12 cellular contexts compared by ENCODE assay signal in genomic region chr15:65211157-65211982, GRCh38. TPM values are rescaled to one million over a fixed set of nuclear protein-coding genes. Genes with fewer than 3 reads are reported as not detected.
DNase-seq lines count a peak whose midpoint lies in the region; ATAC-seq and TF ChIP-seq lines count a peak whose summit lies in the region.
"Had no signal": no experiment of that assay in that cellular context is flagged by ENCODE, and none has a peak within 500 bp of the region (broad histone marks: within the 10 kb centered on the region; RNA-seq: fewer than 3 reads in every experiment).

TSS of gene CILP (minus strand) at chr15:65211473. CDS start at chr15:65209755, 1,718 bp downstream.

- H3K4me3 ChIP-seq in AG10803 (ENCODE audit: low read length) (no peak within 1 kb of the TSS), neuronal stem cell (ENCODE audit: low read length in 2 of 2) (no peak within 1 kb of the TSS)
- H3K4me3 ChIP-seq: BLaER1, SK-N-MC had no signal

- H3K4me1 ChIP-seq in neuronal stem cell (ENCODE audit: control insufficient read depth in 2 of 2, insufficient read depth in 1 of 2, low read depth in 1 of 2, low read length in 2 of 2), result peaks cover 4 to 13% of the 10 kb centered on the region in 2 donors

- no peak within 1 kb of the TSS for H2BK5ac ChIP-seq in neuronal stem cell (ENCODE audit: low read length)

- H3K79me1 ChIP-seq in neuronal stem cell (ENCODE audit: low read depth, low read length), result no peaks in the 10 kb centered on the region

- no peak within 1 kb of the TSS for H4K91ac ChIP-seq in neuronal stem cell (ENCODE audit: low read depth, low read length, poor library complexity)

- H3K23ac ChIP-seq in neuronal stem cell (ENCODE audit: low read depth, low read length, poor library complexity), result no peak within 1 kb of the TSS

- no peaks in the 10 kb centered on the region for H3K36me3 ChIP-seq in neuronal stem cell (replicated peaks in 1 of 2; ENCODE audit: control insufficient read depth in 2 of 2, insufficient read depth in 2 of 2, low read length in 2 of 2)
- H3K36me3 ChIP-seq: BLaER1 had no signal

- no peak for TF ChIP-seq POLR2A in GM18505 (IDR thresholded peaks at IDR 0.05; ENCODE audit: borderline replicate concordance, extremely low read depth, insufficient read depth, insufficient read length)

- no CpG with 5 or more reads among the region's 8 CpGs for WGBS in neuronal stem cell (ENCODE audit: extremely low coverage in 2 of 2, insufficient read length in 2 of 2, insufficient replicate concordance in 1 of 2), 2 donors

- no peak within 1 kb of the TSS for H3K4me3 Mint-ChIP-seq in activated CD4-positive, alpha-beta T cell treated with anti-CD3 and anti-CD28 coated beads, Interleukin-2, amount 10 ng/mL, durations not matched to agents 24 days and 14 days
- H3K4me3 Mint-ChIP-seq: activated T-cell treated with anti-CD3 and anti-CD28 coated beads, Interleukin-2, amount 50 U/mL, for 4 hours; naive thymus-derived CD8-positive, alpha-beta T cell had no signal

- peaks cover 4% of the 10 kb centered on the region for H3K4me1 Mint-ChIP-seq in activated CD4-positive, alpha-beta T cell treated with anti-CD3 and anti-CD28 coated beads, Interleukin-2, amount 10 ng/mL, durations not matched to agents 24 days and 14 days

- H3K4me2 ChIP-seq in neuronal stem cell (ENCODE audit: insufficient read depth, low read length, poor library complexity, severe bottlenecking), result no peak within 1 kb of the TSS
- H3K4me2 ChIP-seq: BLaER1 had no signal

- peak within 1 kb of the TSS; percentile 72 for H3K18ac ChIP-seq in neuronal stem cell (ENCODE audit: low read length)

- no peak within 1 kb of the TSS for H3K27ac Mint-ChIP-seq in activated CD4-positive, alpha-beta T cell treated with anti-CD3 and anti-CD28 coated beads, Interleukin-2, amount 10 ng/mL, durations not matched to agents 24 days and 14 days

- peak within 1 kb of the TSS; percentile 71 for H2BK15ac ChIP-seq in neuronal stem cell (ENCODE audit: low read length)

- H3K36me3 Mint-ChIP-seq in activated CD4-positive, alpha-beta T cell treated with anti-CD3 and anti-CD28 coated beads, Interleukin-2, amount 10 ng/mL, durations not matched to agents 24 days and 14 days (ENCODE audit: low read depth), result no peaks in the 10 kb centered on the region
- H3K36me3 Mint-ChIP-seq: naive thymus-derived CD8-positive, alpha-beta T cell had no signal

- H3K27me3 ChIP-seq in neuronal stem cell (ENCODE audit: control insufficient read depth in 3 of 3, insufficient read depth in 3 of 3, low read depth in 1 of 3, low read length in 3 of 3), result peaks cover 0 to 17% (median 0%) of the 10 kb centered on the region in 3 experiments
- H3K27me3 ChIP-seq: BLaER1 had no signal

- intact Hi-C loops in activated CD4-positive, alpha-beta T cell treated with anti-CD3 and anti-CD28 coated beads, Interleukin-2, amount 10 ng/mL, durations not matched to agents 24 days and 14 days (cut with micrococcal nuclease), result no loop called here

- H2AFZ ChIP-seq in neuronal stem cell (ENCODE audit: low read length), result peak within 1 kb of the TSS; percentile 30

- peak within 1 kb of the TSS; percentile 53 for H2AK5ac ChIP-seq in neuronal stem cell (ENCODE audit: low read depth, low read length)

- no peak within 1 kb of the TSS for H3K27ac ChIP-seq in neuronal stem cell (replicated peaks; ENCODE audit: low read length)
- H3K27ac ChIP-seq: BLaER1, SK-N-MC had no signal

- H3K14ac ChIP-seq in neuronal stem cell (ENCODE audit: low read length), result peak within 1 kb of the TSS; percentile 3

- DNase-seq in AG10803 (ENCODE audit: low read depth) (peak; percentile 22), NCI-H524 (lab: John Stamatoyannopoulos, UW) (peak; percentile 57 to 82), fibroblast of gingiva (ENCODE audit: low read depth) (peak; percentile 68), neuronal stem cell (ENCODE audit: low spot score) (no peak), inferior parietal cortex (ENCODE audit: extremely low spot score) (no peak), NCI-H128 (lab: John Stamatoyannopoulos, UW; ENCODE audit: unreplicated experiment) (no peak)
- DNase-seq in activated CD4-positive, alpha-beta T cell treated with anti-CD3 and anti-CD28 coated beads, Interleukin-2, amount 10 ng/mL, durations not matched to agents 24 days and 14 days, result no peak

- no peak for TF ChIP-seq CTCF in AG10803 (conservative IDR thresholded peaks at IDR 0.05; ENCODE audit: low read length)

- H3K9ac ChIP-seq in neuronal stem cell (ENCODE audit: low read depth, low read length, poor library complexity), result no peak within 1 kb of the TSS
- H3K9ac ChIP-seq: BLaER1 had no signal

- no peaks in the 10 kb centered on the region for H3K9me3 ChIP-seq in neuronal stem cell (replicated peaks in 1 of 2; ENCODE audit: control insufficient read depth in 2 of 2, insufficient read depth in 1 of 2, low read depth in 1 of 2, low read length in 2 of 2)
- H3K9me3 ChIP-seq: BLaER1 had no signal

- H3K27me3 Mint-ChIP-seq in activated CD4-positive, alpha-beta T cell treated with anti-CD3 and anti-CD28 coated beads, Interleukin-2, amount 10 ng/mL, durations not matched to agents 24 days and 14 days, result no peaks in the 10 kb centered on the region

- H3K4ac ChIP-seq in neuronal stem cell (ENCODE audit: low read length), result no peak within 1 kb of the TSS

- H3K9me3 Mint-ChIP-seq in activated CD4-positive, alpha-beta T cell treated with anti-CD3 and anti-CD28 coated beads, Interleukin-2, amount 10 ng/mL, durations not matched to agents 24 days and 14 days, result no peaks in the 10 kb centered on the region
- H3K9me3 Mint-ChIP-seq: activated T-cell treated with anti-CD3 and anti-CD28 coated beads, Interleukin-2, amount 50 U/mL, for 4 hours had no signal

- no peak within 1 kb of the TSS for H4K8ac ChIP-seq in neuronal stem cell (ENCODE audit: low read depth, low read length)

- H2BK12ac ChIP-seq in neuronal stem cell (ENCODE audit: low read length), result no peak within 1 kb of the TSS

- H2BK120ac ChIP-seq in neuronal stem cell (ENCODE audit: low read depth, low read length), result no peak within 1 kb of the TSS

- ATAC-seq in GM18505 (IDR thresholded peaks at IDR 0.05; ENCODE audit: unreplicated experiment), result no peak

RNA-seq across cellular contexts. Expression of gene CILP, which starts in this region (rescaled TPM):
- 0.03 TPM for polyA plus RNA-seq in neuronal stem cell (2013, experiment 1 of 2)
- 0.03 TPM for polyA plus RNA-seq in neuronal stem cell (2013, experiment 2 of 2)
- total RNA-seq in activated CD4-positive, alpha-beta T cell treated with anti-CD3 and anti-CD28 coated beads, Interleukin-2, amount 10 ng/mL, durations not matched to agents 24 days and 14 days, result 0.02 TPM in 2 replicates

Comparison
In these comparisons a context has a peak if more than half of its experiments do, and no peak if none do; other contexts are left out.
1. DNase-seq: peak in AG10803 (single experiment), NCI-H524 (2 of 2) and fibroblast of gingiva (single experiment); none in neuronal stem cell (single experiment), inferior parietal cortex (single experiment), NCI-H128 (single experiment) and activated CD4-positive, alpha-beta T cell treated with anti-CD3 and anti-CD28 coated beads, Interleukin-2, amount 10 ng/mL, durations not matched to agents 24 days and 14 days (single experiment).